ENCODE assay signal across 23 cellular contexts in genomic region chr16:86324320-86324719, GRCh38.
"Had no signal": no experiment of that assay in that cellular context is flagged by ENCODE, and none has a peak within 500 bp of the region (broad histone marks: within the 10 kb centered on the region; RNA-seq: fewer than 3 reads in every experiment).

No MANE protein-coding gene starts in this region.

- H3K4me1 ChIP-seq: foreskin keratinocyte, left lung had no signal

- H3K9me3 ChIP-seq: mucosa of descending colon had no signal

- ATAC-seq: foreskin keratinocyte, gastroesophageal sphincter, heart left ventricle, left colon, left lung, left ventricle myocardium superior, mucosa of descending colon had no signal

- H3K27me3 ChIP-seq: esophagus muscularis mucosa, foreskin keratinocyte, gastroesophageal sphincter, hepatocyte had no signal

- H3K4me1 Mint-ChIP-seq: immature natural killer cell, memory B cell, mesothelial cell of epicardium had no signal

- DNase-seq: dermis blood vessel endothelial cell; dorsolateral prefrontal cortex; effector CD4-positive, alpha-beta T cell; effector memory CD4-positive, alpha-beta T cell; foreskin keratinocyte; hypothalamus; immature natural killer cell; islet precursor cell; kidney; kidney glomerular epithelial cell; left colon; left lung; left ventricle myocardium superior; mammary epithelial cell; mucosa of descending colon had no signal

- H3K36me3 ChIP-seq: esophagus muscularis mucosa, gastroesophageal sphincter, heart left ventricle, left lung had no signal

- H3K36me3 Mint-ChIP-seq: immature natural killer cell, memory B cell, mesothelial cell of epicardium had no signal

- H2AFZ ChIP-seq: hepatocyte had no signal

- H3K4me2 ChIP-seq: hepatocyte had no signal

- H3K4me3 Mint-ChIP-seq: immature natural killer cell, memory B cell, mesothelial cell of epicardium had no signal

- H3K27ac Mint-ChIP-seq: immature natural killer cell, memory B cell, mesothelial cell of epicardium had no signal

- H3K9me3 Mint-ChIP-seq: immature natural killer cell had no signal

- H3K27ac ChIP-seq: coronary artery, dorsolateral prefrontal cortex, esophagus muscularis mucosa, foreskin keratinocyte, gastroesophageal sphincter, heart left ventricle, hepatocyte, left lung had no signal

- H3K4me3 ChIP-seq: coronary artery, dorsolateral prefrontal cortex, esophagus muscularis mucosa, gastroesophageal sphincter, heart left ventricle, hepatocyte, left lung, lung, mucosa of descending colon had no signal
